In the genomic region with DNA sequence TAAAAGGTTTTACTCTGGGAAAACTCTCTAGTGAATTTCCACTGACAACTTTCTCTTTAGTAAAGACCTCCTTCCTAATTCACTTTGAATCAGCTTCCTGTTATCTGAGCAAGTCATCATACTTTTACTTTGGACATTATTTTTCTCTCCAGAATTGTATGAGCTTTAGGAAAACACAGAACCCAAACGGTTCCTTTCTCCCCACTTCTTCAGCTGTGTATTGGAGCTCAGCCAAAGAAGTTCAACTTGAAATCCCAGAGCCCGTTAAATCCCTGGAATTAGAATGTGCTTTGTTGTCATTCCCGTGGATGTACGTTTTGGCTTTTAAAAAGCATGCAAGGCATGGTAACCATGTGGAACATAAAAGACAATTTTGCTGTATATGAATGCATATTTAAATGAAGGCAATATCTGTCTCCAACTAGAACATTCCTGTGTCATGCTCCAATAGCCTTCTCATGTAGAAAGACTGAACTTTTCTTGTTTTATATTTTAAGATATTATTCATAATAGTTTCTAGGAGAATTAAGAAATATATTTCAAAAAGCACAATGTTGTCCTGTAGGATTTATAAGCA, we compare ENCODE assay signal across 1 cellular context.
TF ChIP-seq lines count a peak whose summit lies in the region.

No MANE protein-coding gene starts in this region.

TF ChIP-seq in IMR-90, 13 proteins besides CTCF, POLR2A, EP300 and RAD21:
- no peak for TF ChIP-seq MAZ (IDR thresholded peaks at IDR 0.05; ENCODE audit: borderline replicate concordance, low read depth, low read length)
- TF ChIP-seq CEBPB (IDR thresholded peaks at IDR 0.05; ENCODE audit: low read depth, low read length) = no peak
- TF ChIP-seq RCOR1 (IDR thresholded peaks at IDR 0.05; ENCODE audit: insufficient replicate concordance, low read length) = no peak
- TF ChIP-seq SMC3 (IDR thresholded peaks at IDR 0.05; ENCODE audit: low read depth, low read length) = no peak
- no peak for TF ChIP-seq CHD1 (IDR thresholded peaks at IDR 0.05; ENCODE audit: low read depth, low read length)
- no peak for TF ChIP-seq FOS (IDR thresholded peaks at IDR 0.05; ENCODE audit: low read depth, low read length)
- TF ChIP-seq, protein P1, sequence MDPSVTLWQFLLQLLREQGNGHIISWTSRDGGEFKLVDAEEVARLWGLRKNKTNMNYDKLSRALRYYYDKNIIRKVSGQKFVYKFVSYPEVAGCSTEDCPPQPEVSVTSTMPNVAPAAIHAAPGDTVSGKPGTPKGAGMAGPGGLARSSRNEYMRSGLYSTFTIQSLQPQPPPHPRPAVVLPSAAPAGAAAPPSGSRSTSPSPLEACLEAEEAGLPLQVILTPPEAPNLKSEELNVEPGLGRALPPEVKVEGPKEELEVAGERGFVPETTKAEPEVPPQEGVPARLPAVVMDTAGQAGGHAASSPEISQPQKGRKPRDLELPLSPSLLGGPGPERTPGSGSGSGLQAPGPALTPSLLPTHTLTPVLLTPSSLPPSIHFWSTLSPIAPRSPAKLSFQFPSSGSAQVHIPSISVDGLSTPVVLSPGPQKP (IDR thresholded peaks at IDR 0.05; ENCODE audit: borderline replicate concordance, low read depth, low read length) = no peak
- TF ChIP-seq, protein P2, sequence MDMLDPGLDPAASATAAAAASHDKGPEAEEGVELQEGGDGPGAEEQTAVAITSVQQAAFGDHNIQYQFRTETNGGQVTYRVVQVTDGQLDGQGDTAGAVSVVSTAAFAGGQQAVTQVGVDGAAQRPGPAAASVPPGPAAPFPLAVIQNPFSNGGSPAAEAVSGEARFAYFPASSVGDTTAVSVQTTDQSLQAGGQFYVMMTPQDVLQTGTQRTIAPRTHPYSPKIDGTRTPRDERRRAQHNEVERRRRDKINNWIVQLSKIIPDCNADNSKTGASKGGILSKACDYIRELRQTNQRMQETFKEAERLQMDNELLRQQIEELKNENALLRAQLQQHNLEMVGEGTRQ (IDR thresholded peaks at IDR 0.05; ENCODE audit: low read depth, low read length) = no peak
- no peak for TF ChIP-seq MXI1 (IDR thresholded peaks at IDR 0.05; ENCODE audit: borderline replicate concordance, low read depth, low read length)
- TF ChIP-seq NFE2L2 (IDR thresholded peaks at IDR 0.05; ENCODE audit: low read depth, low read length) = no peak
- no peak for TF ChIP-seq BHLHE40 (IDR thresholded peaks at IDR 0.05; ENCODE audit: low read depth, low read length)
- TF ChIP-seq MAFK (IDR thresholded peaks at IDR 0.05; ENCODE audit: low read depth, low read length) = no peak
- no peak for TF ChIP-seq RFX5 (IDR thresholded peaks at IDR 0.05; ENCODE audit: low read depth, low read length)
